ENCODE assay signal across 8 cellular contexts in genomic region chr19:42683917-42684513, GRCh38. TPM values are rescaled to one million over a fixed set of nuclear protein-coding genes. Genes with fewer than 3 reads are reported as not detected.
DNase-seq lines count a peak whose midpoint lies in the region; ATAC-seq and TF ChIP-seq lines count a peak whose summit lies in the region.

No MANE protein-coding gene starts in this region.

- peak; percentile 42 for DNase-seq in ACHN
- DNase-seq in GM04504 (ENCODE audit: low read depth) = peak; percentile 10
- DNase-seq in RKO (ENCODE audit: low spot score) = peak; percentile 9
- DNase-seq in HuH-7.5 (ENCODE audit: low spot score) = no peak
- no peak for DNase-seq in caudate nucleus (lab: John Stamatoyannopoulos, UW)

- no peak for TF ChIP-seq POLR2A in gastroesophageal sphincter (IDR thresholded peaks at IDR 0.05)

- H3K9me3 ChIP-seq in gastroesophageal sphincter = peaks cover 0 to 27% (median 0%) of the 10 kb centered on the region in 3 donors

- ATAC-seq in gastroesophageal sphincter = no peak
- ATAC-seq in HG02981 (IDR thresholded peaks at IDR 0.05; ENCODE audit: unreplicated experiment) = no peak
- no peak for ATAC-seq in GM18858 (IDR thresholded peaks at IDR 0.05; ENCODE audit: unreplicated experiment)

- no peaks in the 10 kb centered on the region for H3K36me3 ChIP-seq in gastroesophageal sphincter

- TF ChIP-seq EP300 in gastroesophageal sphincter (IDR thresholded peaks at IDR 0.05) = no peak

- WGBS in gastroesophageal sphincter (ENCODE audit: low coverage in 1 of 2), 2 donors = 50 to 85% methylated on average over 2 of the region's 2 CpGs

- no peak overlapping the region for H3K4me3 ChIP-seq in gastroesophageal sphincter

- H3K4me1 ChIP-seq in gastroesophageal sphincter = no peaks in the 10 kb centered on the region

- in situ Hi-C loops in ACHN (cut with HindIII; ENCODE audit: low pct_ligation_motif_present, low pct_unique_long_range_greater_than_20kb, low sequenced_read_pairs) = no loop called here

- no peaks in the 10 kb centered on the region for H3K27me3 ChIP-seq in gastroesophageal sphincter

- TF ChIP-seq CTCF in gastroesophageal sphincter (IDR thresholded peaks at IDR 0.05) = peak; percentile 17 to 59 (median 45)

- H3K27ac ChIP-seq in gastroesophageal sphincter (no peak overlapping the region), caudate nucleus (ENCODE audit: low read depth, low read length) (no peak overlapping the region)

RNA-seq across cellular contexts. Expression of gene PSG3, which starts 56.3 kb away (rescaled TPM):
- total RNA-seq in gastroesophageal sphincter = not detected

Comparison
In these comparisons a context has a peak if more than half of its experiments do, and no peak if none do; other contexts are left out.
1. DNase-seq: peak in ACHN (single experiment), GM04504 (single experiment) and RKO (single experiment); none in HuH-7.5 (single experiment) and caudate nucleus (0 of 61).